ENCODE assay signal across 18 cellular contexts in the genomic region with DNA sequence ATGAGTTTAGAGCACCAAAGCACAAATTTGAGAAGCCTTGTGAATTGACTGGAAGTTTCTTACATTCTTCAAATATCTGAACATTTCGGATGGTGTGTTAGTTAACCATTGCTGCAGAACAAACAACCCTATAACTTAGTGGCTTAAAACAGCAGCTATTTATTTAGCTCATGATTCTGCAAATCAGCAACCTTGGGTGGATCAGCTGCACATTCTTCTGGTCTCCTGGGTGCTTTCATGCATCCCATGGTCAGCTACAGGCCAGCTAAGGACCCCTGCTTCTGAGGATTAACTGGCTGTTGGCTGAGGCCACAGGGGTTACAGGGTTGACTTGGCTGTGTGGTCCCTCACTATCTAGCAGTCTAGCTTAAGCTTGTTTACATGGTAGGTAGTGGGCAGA.
DNase-seq lines count a peak whose midpoint lies in the region; ATAC-seq and TF ChIP-seq lines count a peak whose summit lies in the region.
"Had no signal": no experiment of that assay in that cellular context is flagged by ENCODE, and none has a peak within 500 bp of the region (broad histone marks: within the 10 kb centered on the region; RNA-seq: fewer than 3 reads in every experiment).

No MANE protein-coding gene starts in this region.

- no peak for ATAC-seq in GM21515 (IDR thresholded peaks at IDR 0.05; ENCODE audit: unreplicated experiment)

- H3K4me3 ChIP-seq in Caco-2 (ENCODE audit: low read depth, low read length) (no peak overlapping the region), adipocyte (ENCODE audit: low read length) (no peak overlapping the region)
- H3K4me3 ChIP-seq: SJSA1 had no signal

- peak overlapping the region; percentile 30 for H3K9ac ChIP-seq in adipocyte (ENCODE audit: low read length)

- intact Hi-C loops in Caco-2 (cut with micrococcal nuclease; ENCODE audit: unreplicated experiment) (loop anchor here (1.0 to 2.0 kb wide), 3 partner anchors 17 to 44 kb away; no protein-coding TSS in a partner anchor), head of caudate nucleus (cut with DNase I) (no loop called here)

- BruUV-seq in Caco-2 (replicated peaks; lab: Mats Ljungman, UMichigan) = no TSS peak

- H3K4me1 Mint-ChIP-seq in Caco-2 (ENCODE audit: low read depth, unreplicated experiment) (peaks cover 25% of the 10 kb centered on the region), progenitor cell of endocrine pancreas (ENCODE audit: low read depth) (peaks cover 24% of the 10 kb centered on the region)

- H3K4me3 Mint-ChIP-seq in Caco-2 (ENCODE audit: unreplicated experiment) (peak overlapping the region; percentile 36), progenitor cell of endocrine pancreas (ENCODE audit: low read depth) (no peak overlapping the region)
- H3K4me3 Mint-ChIP-seq: B cell; CD8-positive, alpha-beta memory T cell had no signal

- POLR2A ChIA-PET in Caco-2 (lab: Charles Lee) = interaction anchor here (0.6 to 1.8 kb wide), 3 partner anchors 22 to 1332 kb away, joined by 7 to 11 read pairs (median 8); partner anchors contain the start of genes HIF1A and PPM1A

- TF ChIP-seq CTCF in Caco-2 (IDR thresholded peaks at IDR 0.05; ENCODE audit: insufficient read depth in 1 of 2, low read depth in 1 of 2, low read length in 1 of 2, severe bottlenecking in 1 of 2, unreplicated experiment in 1 of 2) (no peak), progenitor cell of endocrine pancreas (IDR thresholded peaks at IDR 0.05; ENCODE audit: unreplicated experiment) (no peak)

- H3K27me3 ChIP-seq in Caco-2 (replicated peaks; ENCODE audit: control insufficient read depth, insufficient read depth, low read length) (no peaks in the 10 kb centered on the region), adipocyte (replicated peaks; ENCODE audit: control insufficient read depth, insufficient read depth, low read length) (no peaks in the 10 kb centered on the region)
- H3K27me3 ChIP-seq: SJSA1 had no signal

- H3K27me3 Mint-ChIP-seq in Caco-2 (ENCODE audit: insufficient read depth, unreplicated experiment) (no peaks in the 10 kb centered on the region), progenitor cell of endocrine pancreas (peaks cover 4% of the 10 kb centered on the region)
- H3K27me3 Mint-ChIP-seq: B cell; CD8-positive, alpha-beta memory T cell had no signal

- H3K36me3 ChIP-seq in Caco-2 (ENCODE audit: control insufficient read depth, insufficient read depth, low read length) (no peaks in the 10 kb centered on the region), adipocyte (ENCODE audit: control insufficient read depth, insufficient read depth, low read length, severe bottlenecking) (no peaks in the 10 kb centered on the region)
- H3K36me3 ChIP-seq: SJSA1 had no signal

- DNase-seq in Caco-2 (peak; percentile 70 to 81), adipocyte (ENCODE audit: low read depth) (no peak), islet precursor cell (peak; percentile 52), progenitor cell of endocrine pancreas (ENCODE audit: low spot score, unreplicated experiment) (no peak), germinal center (ENCODE audit: low spot score) (no peak), head of caudate nucleus (no peak)
- DNase-seq in activated CD4-positive, CD25-positive, alpha-beta regulatory T cell (lab: John Stamatoyannopoulos, UW) = no peak
- DNase-seq: CD8-positive, alpha-beta memory T cell; HCEC 1CT; KBM-7; NCI-H146; NCI-H2081 treated with DMSO at 0.1 percent for 48 hours; NCI-H226; NCI-H526; RPMI8226 had no signal

- peak overlapping the region; percentile 48 for H3K27ac Mint-ChIP-seq in Caco-2 (ENCODE audit: unreplicated experiment)
- peak overlapping the region; percentile 65 for H3K27ac Mint-ChIP-seq in progenitor cell of endocrine pancreas
- H3K27ac Mint-ChIP-seq: B cell; CD8-positive, alpha-beta memory T cell had no signal

- CTCF ChIA-PET in Caco-2 (lab: Charles Lee) = interaction anchor here (1.4 to 2.5 kb wide), 3 partner anchors 18 to 44 kb away, joined by 3 to 14 read pairs (median 10); no protein-coding TSS in a partner anchor

- no peaks in the 10 kb centered on the region for H3K9me3 Mint-ChIP-seq in Caco-2 (ENCODE audit: unreplicated experiment)
- no peaks in the 10 kb centered on the region for H3K9me3 Mint-ChIP-seq in progenitor cell of endocrine pancreas (ENCODE audit: low read depth)
- H3K9me3 Mint-ChIP-seq: CD8-positive, alpha-beta memory T cell had no signal

- H3K9me3 ChIP-seq in Caco-2 = no peaks in the 10 kb centered on the region
- H3K9me3 ChIP-seq in adipocyte (ENCODE audit: control insufficient read depth, low read length) = no peaks in the 10 kb centered on the region
- H3K9me3 ChIP-seq: SJSA1 had no signal

- H3K36me3 Mint-ChIP-seq in Caco-2 (ENCODE audit: insufficient read depth, unreplicated experiment) (no peaks in the 10 kb centered on the region), progenitor cell of endocrine pancreas (ENCODE audit: insufficient read depth) (no peaks in the 10 kb centered on the region)

- H3K4me1 ChIP-seq in Caco-2 (peaks cover 26% of the 10 kb centered on the region), adipocyte (ENCODE audit: control insufficient read depth, insufficient read depth, low read length) (peaks cover 57% of the 10 kb centered on the region)

Comparison
In these comparisons a context has a peak if more than half of its experiments do, and no peak if none do; other contexts are left out.
1. DNase-seq: peak in Caco-2 (2 of 2) and islet precursor cell (single experiment); none in adipocyte (single experiment), progenitor cell of endocrine pancreas (single experiment), activated CD4-positive, CD25-positive, alpha-beta regulatory T cell (0 of 4), germinal center (single experiment) and head of caudate nucleus (0 of 42).